ENCODE assay signal across 1 cellular context in genomic region chr7:121994625-121995410, GRCh38.
TF ChIP-seq lines count a peak whose summit lies in the region.

No MANE protein-coding gene starts in this region.

TF ChIP-seq in WTC11, 78 proteins besides CTCF, POLR2A, EP300 and RAD21 (continued from another document):
- TF ChIP-seq MXD4 (CRISPR knock-in tag; IDR thresholded peaks at IDR 0.05; ENCODE audit: borderline replicate concordance) (no peak), PRRX2 (CRISPR knock-in tag; IDR thresholded peaks at IDR 0.05) (no peak)
TF ChIP-seq in WTC11: peak in this region for 0.
